ENCODE assay signal across 9 cellular contexts in genomic region chr18:45050712-45051639, GRCh38.
DNase-seq lines count a peak whose midpoint lies in the region; ATAC-seq, FAIRE-seq and TF ChIP-seq lines count a peak whose summit lies in the region.
"Had no signal": no experiment of that assay in that cellular context is flagged by ENCODE, and none has a peak within 500 bp of the region (broad histone marks: within the 10 kb centered on the region; RNA-seq: fewer than 3 reads in every experiment).

No MANE protein-coding gene starts in this region.

- TF ChIP-seq CTCF in smooth muscle cell (IDR thresholded peaks at IDR 0.05; ENCODE audit: borderline replicate concordance, insufficient read depth, poor library complexity, severe bottlenecking) (no peak), kidney (IDR thresholded peaks at IDR 0.05; ENCODE audit: borderline replicate concordance, extremely low read depth, insufficient read depth) (no peak)

- H3K4me1 ChIP-seq in GM23248 (ENCODE audit: insufficient read depth) (peaks cover 25% of the 10 kb centered on the region), smooth muscle cell (ENCODE audit: low read depth) (peaks cover 4% of the 10 kb centered on the region), kidney (ENCODE audit: control insufficient read depth in 1 of 2, insufficient read depth in 1 of 2, low read depth in 1 of 2, low read length in 2 of 2) (peaks cover 0 to 3% of the 10 kb centered on the region in 2 donors)

- no peak for FAIRE-seq in kidney (lab: Jason Lieb, UNC)

- no peaks in the 10 kb centered on the region for H3K36me3 Mint-ChIP-seq in activated CD4-positive, alpha-beta memory T cell treated with anti-CD3 and anti-CD28 coated beads, Interleukin-2, amount 10 ng/mL, durations not matched to agents 7 days and 5 days (ENCODE audit: low read depth)

- H3K9ac ChIP-seq in GM23248: no peak overlapping the region
- peak overlapping the region; percentile 6 for H3K9ac ChIP-seq in smooth muscle cell (ENCODE audit: low read depth)
- H3K9ac ChIP-seq in kidney (ENCODE audit: low read length in 2 of 2): no peak overlapping the region

- H3K4me3 Mint-ChIP-seq in activated CD4-positive, alpha-beta memory T cell treated with anti-CD3 and anti-CD28 coated beads, Interleukin-2, amount 10 ng/mL, durations not matched to agents 7 days and 5 days: no peak overlapping the region

- H3K79me2 ChIP-seq in GM23248 (ENCODE audit: insufficient read depth) (no peaks in the 10 kb centered on the region), smooth muscle cell (ENCODE audit: low read depth) (no peaks in the 10 kb centered on the region)

- 33 to 34% methylated on average over 4 of the region's 4 CpGs for WGBS in GM23248 (ENCODE audit: low coverage in 1 of 2, low lambda C conversion rate in 2 of 2, missing lambda C conversion rate in 2 of 2), 2 experiments
- 38% methylated on average over 4 of the region's 4 CpGs for WGBS in smooth muscle cell (ENCODE audit: low lambda C conversion rate)

- H2AFZ ChIP-seq in GM23248 (no peak overlapping the region), smooth muscle cell (ENCODE audit: low read depth) (no peak overlapping the region)

- H3K4me3 ChIP-seq in GM23248 (no peak overlapping the region), smooth muscle cell (no peak overlapping the region), kidney (ENCODE audit: low read length in 2 of 2) (no peak overlapping the region)

- H4K20me1 ChIP-seq in GM23248 (ENCODE audit: insufficient read depth): no peaks in the 10 kb centered on the region
- no peaks in the 10 kb centered on the region for H4K20me1 ChIP-seq in smooth muscle cell (ENCODE audit: low read depth)

- CTCF ChIA-PET in activated CD4-positive, alpha-beta memory T cell treated with anti-CD3 and anti-CD28 coated beads, Interleukin-2, amount 10 ng/mL, durations not matched to agents 7 days and 5 days (lab: Charles Lee): interaction anchor here (0.5 kb wide), 1 partner anchor 113 kb away, joined by 3 read pairs; no protein-coding TSS in a partner anchor

- H3F3A ChIP-seq in GM23248 (ENCODE audit: insufficient read depth): peaks cover 22% of the 10 kb centered on the region
- peaks cover 8% of the 10 kb centered on the region for H3F3A ChIP-seq in smooth muscle cell (ENCODE audit: low read depth)

- H3K36me3 ChIP-seq in GM23248 (ENCODE audit: low read depth) (no peaks in the 10 kb centered on the region), smooth muscle cell (ENCODE audit: low read depth) (no peaks in the 10 kb centered on the region), kidney (ENCODE audit: control insufficient read depth in 1 of 2, insufficient read depth in 2 of 2, low read length in 2 of 2) (no peaks in the 10 kb centered on the region)

- no peak overlapping the region for H3K27ac Mint-ChIP-seq in activated CD4-positive, alpha-beta memory T cell treated with anti-CD3 and anti-CD28 coated beads, Interleukin-2, amount 10 ng/mL, durations not matched to agents 7 days and 5 days

- intact Hi-C loops in kidney (cut with DNase I): no loop called here

- POLR2A ChIA-PET in activated CD4-positive, alpha-beta memory T cell treated with anti-CD3 and anti-CD28 coated beads, Interleukin-2, amount 10 ng/mL, durations not matched to agents 7 days and 5 days (lab: Charles Lee): no interaction called here

- ATAC-seq in GM18867 (IDR thresholded peaks at IDR 0.05; ENCODE audit: unreplicated experiment): no peak

- no peaks in the 10 kb centered on the region for H3K9me3 Mint-ChIP-seq in activated CD4-positive, alpha-beta memory T cell treated with anti-CD3 and anti-CD28 coated beads, Interleukin-2, amount 10 ng/mL, durations not matched to agents 7 days and 5 days

- H3K27ac ChIP-seq in GM23248: peak overlapping the region; percentile 59
- H3K27ac ChIP-seq in smooth muscle cell (ENCODE audit: low read depth): peak overlapping the region; percentile 84
- H3K27ac ChIP-seq in kidney (ENCODE audit: low read depth in 2 of 2, low read length in 2 of 2): peak overlapping the region in 1 of 2 donors; percentile 45

- H3K27me3 Mint-ChIP-seq in activated CD4-positive, alpha-beta memory T cell treated with anti-CD3 and anti-CD28 coated beads, Interleukin-2, amount 10 ng/mL, durations not matched to agents 7 days and 5 days: peaks cover 3% of the 10 kb centered on the region

- H3K27me3 ChIP-seq in GM23248 (replicated peaks; ENCODE audit: insufficient read depth): no peaks in the 10 kb centered on the region
- no peaks in the 10 kb centered on the region for H3K27me3 ChIP-seq in smooth muscle cell (ENCODE audit: low read depth)

- H3K9me3 ChIP-seq in GM23248 (ENCODE audit: low read depth): no peaks in the 10 kb centered on the region
- no peaks in the 10 kb centered on the region for H3K9me3 ChIP-seq in smooth muscle cell (replicated peaks; ENCODE audit: low read depth)
- no peaks in the 10 kb centered on the region for H3K9me3 ChIP-seq in kidney (ENCODE audit: control insufficient read depth in 1 of 2, low read length in 2 of 2)

- peak overlapping the region; percentile 28 for H3K4me2 ChIP-seq in GM23248 (ENCODE audit: unreplicated experiment)
- H3K4me2 ChIP-seq in smooth muscle cell: peak overlapping the region; percentile 62

- no peaks in the 10 kb centered on the region for H3K9me2 ChIP-seq in GM23248 (ENCODE audit: insufficient read depth)

- no peaks in the 10 kb centered on the region for H3K4me1 Mint-ChIP-seq in activated CD4-positive, alpha-beta memory T cell treated with anti-CD3 and anti-CD28 coated beads, Interleukin-2, amount 10 ng/mL, durations not matched to agents 7 days and 5 days

- DNase-seq in GM23248 (peak; percentile 88), SW480 (ENCODE audit: low spot score) (peak; percentile 4), foreskin melanocyte (peak; percentile 94), smooth muscle cell (lab: John Stamatoyannopoulos, UW; ENCODE audit: unreplicated experiment) (no peak), kidney (no peak), ACHN (no peak)
- no peak for DNase-seq in activated CD4-positive, alpha-beta memory T cell treated with anti-CD3 and anti-CD28 coated beads, Interleukin-2, amount 10 ng/mL, durations not matched to agents 7 days and 5 days
- DNase-seq: activated naive CD4-positive, alpha-beta T cell treated with anti-CD3 and anti-CD28 coated beads, Interleukin-2, amount 50 U/mL, for 16 hours had no signal

- in situ Hi-C loops in GM23248 (cut with MboI): no loop called here
- in situ Hi-C loops in ACHN (cut with HindIII; ENCODE audit: low pct_ligation_motif_present, low pct_unique_long_range_greater_than_20kb, low sequenced_read_pairs): no loop called here

Comparison
In these comparisons a context has a peak if more than half of its experiments do, and no peak if none do; other contexts are left out.
1. DNase-seq: peak in GM23248 (single experiment), SW480 (single experiment) and foreskin melanocyte (single experiment); none in smooth muscle cell (single experiment), kidney (single experiment), activated CD4-positive, alpha-beta memory T cell treated with anti-CD3 and anti-CD28 coated beads, Interleukin-2, amount 10 ng/mL, durations not matched to agents 7 days and 5 days (single experiment) and ACHN (single experiment).